In genomic region chr21:17733209-17733608, GRCh38 we compare ENCODE assay signal across 3 cellular contexts.
TF ChIP-seq lines count a peak whose summit lies in the region.

No MANE protein-coding gene starts in this region.

TF ChIP-seq in IMR-90, 13 proteins besides CTCF, POLR2A, EP300 and RAD21:
- TF ChIP-seq MXI1 (IDR thresholded peaks at IDR 0.05; ENCODE audit: borderline replicate concordance, low read depth, low read length) (no peak), CEBPB (IDR thresholded peaks at IDR 0.05; ENCODE audit: low read depth, low read length) (peak; percentile 55; the same call in 1 of the 2 replicates)

TF ChIP-seq in K562, 482 proteins besides CTCF, POLR2A, EP300 and RAD21:
- TF ChIP-seq CEBPB (tag; IDR thresholded peaks at IDR 0.05) (peak; percentile 74), ZNF24 (IDR thresholded peaks at IDR 0.05) (no peak), CEBPG (CRISPR knock-in tag; IDR thresholded peaks at IDR 0.05) (no peak), CEBPG (tag; conservative IDR thresholded peaks at IDR 0.05 in 1 of 2, IDR thresholded peaks at IDR 0.05 in 1 of 2) (peak in 1 of 2 experiments; percentile 89; a peak in 2 of 4 replicates), TCF7L2 (IDR thresholded peaks at IDR 0.05; ENCODE audit: low read depth, low read length) (no peak)
- TF ChIP-seq, protein P1, sequence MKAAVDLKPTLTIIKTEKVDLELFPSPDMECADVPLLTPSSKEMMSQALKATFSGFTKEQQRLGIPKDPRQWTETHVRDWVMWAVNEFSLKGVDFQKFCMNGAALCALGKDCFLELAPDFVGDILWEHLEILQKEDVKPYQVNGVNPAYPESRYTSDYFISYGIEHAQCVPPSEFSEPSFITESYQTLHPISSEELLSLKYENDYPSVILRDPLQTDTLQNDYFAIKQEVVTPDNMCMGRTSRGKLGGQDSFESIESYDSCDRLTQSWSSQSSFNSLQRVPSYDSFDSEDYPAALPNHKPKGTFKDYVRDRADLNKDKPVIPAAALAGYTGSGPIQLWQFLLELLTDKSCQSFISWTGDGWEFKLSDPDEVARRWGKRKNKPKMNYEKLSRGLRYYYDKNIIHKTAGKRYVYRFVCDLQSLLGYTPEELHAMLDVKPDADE (conservative IDR thresholded peaks at IDR 0.05; ENCODE audit: control insufficient read depth, low read depth, low read length), result no peak
- TF ChIP-seq, protein P2, sequence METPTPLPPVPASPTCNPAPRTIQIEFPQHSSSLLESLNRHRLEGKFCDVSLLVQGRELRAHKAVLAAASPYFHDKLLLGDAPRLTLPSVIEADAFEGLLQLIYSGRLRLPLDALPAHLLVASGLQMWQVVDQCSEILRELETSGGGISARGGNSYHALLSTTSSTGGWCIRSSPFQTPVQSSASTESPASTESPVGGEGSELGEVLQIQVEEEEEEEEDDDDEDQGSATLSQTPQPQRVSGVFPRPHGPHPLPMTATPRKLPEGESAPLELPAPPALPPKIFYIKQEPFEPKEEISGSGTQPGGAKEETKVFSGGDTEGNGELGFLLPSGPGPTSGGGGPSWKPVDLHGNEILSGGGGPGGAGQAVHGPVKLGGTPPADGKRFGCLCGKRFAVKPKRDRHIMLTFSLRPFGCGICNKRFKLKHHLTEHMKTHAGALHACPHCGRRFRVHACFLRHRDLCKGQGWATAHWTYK (CRISPR knock-in tag; IDR thresholded peaks at IDR 0.05), result no peak

TF ChIP-seq in H1, 55 proteins besides CTCF, POLR2A, EP300 and RAD21:
- TF ChIP-seq CBX8 (IDR thresholded peaks at IDR 0.05; ENCODE audit: borderline replicate concordance, low read depth, low read length) (no peak), CEBPB (IDR thresholded peaks at IDR 0.05; ENCODE audit: low read depth, low read length) (peak; percentile 46; the same call in 1 of the 2 replicates)
